ENCODE assay signal across 1 cellular context in the genomic region with DNA sequence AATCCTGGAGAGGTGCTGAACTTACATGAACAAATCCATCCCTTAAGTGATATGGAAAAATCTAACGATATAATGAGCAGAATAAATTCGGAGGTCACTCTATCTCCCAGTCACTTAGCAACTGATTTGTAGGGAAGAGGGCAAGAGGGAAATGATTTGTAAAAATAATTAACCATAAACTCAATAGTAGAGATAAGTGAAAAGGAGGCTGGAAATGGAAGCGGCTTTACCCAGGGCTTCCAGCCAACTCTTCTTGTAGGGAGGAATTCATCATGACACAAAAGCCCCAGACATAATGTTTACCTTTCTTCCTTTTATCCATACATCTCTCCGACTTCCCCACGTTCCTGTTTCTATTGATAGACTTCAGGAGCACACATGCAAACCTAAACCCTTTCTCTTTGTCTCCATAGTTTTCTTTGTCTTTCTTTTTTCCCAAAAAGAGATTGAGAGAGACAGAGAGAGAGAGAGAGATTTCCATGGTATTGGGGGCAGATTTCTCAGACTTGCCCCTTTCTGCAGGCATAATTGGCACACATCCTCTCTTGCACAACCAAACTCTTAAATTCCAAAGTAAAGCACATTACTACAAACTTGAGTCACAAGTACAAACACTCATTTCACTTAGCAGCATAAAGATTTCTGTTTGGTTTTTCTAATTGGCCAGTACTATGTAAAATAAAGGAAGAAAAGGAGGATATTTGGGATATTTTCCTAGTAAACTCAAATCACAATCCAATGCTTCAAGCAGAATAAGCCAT.
TF ChIP-seq lines count a peak whose summit lies in the region.

No MANE protein-coding gene starts in this region.

TF ChIP-seq in IMR-90, 13 proteins besides CTCF, POLR2A, EP300 and RAD21 (continued from another document):
- TF ChIP-seq CEBPB (IDR thresholded peaks at IDR 0.05; ENCODE audit: low read depth, low read length): peak; percentile 81
